In the genomic region with DNA sequence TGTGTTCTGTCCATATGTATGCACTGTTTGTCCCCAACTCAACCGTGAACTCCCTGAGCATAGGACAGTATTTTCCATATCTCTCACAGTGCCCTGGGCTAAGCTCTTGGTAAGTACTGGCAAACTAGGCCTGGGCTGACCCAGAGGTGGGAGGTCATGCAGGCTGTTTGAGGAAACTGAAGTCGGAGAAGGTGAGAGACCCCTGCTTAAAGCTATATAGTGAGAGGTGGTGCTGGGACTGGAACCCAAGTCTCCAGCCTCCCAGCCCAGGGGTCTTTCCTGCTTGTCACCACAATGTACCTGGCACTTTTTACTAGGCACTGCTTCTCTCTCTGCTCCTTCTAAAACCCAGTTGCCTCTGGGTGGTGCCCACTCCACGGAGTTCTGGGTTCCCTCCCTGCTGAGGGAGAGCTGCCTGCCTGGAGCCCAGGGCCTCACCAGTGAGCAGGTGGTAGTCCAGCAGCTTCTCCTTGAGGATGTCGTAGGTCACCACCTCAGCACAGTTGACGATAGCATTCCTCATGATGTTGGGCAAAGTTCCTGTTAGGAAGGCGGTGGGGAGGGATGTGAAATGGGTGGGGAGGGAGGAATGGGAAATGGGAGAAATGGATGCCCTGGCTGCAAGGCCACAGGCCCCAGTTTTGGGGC, we compare ENCODE assay signal across 24 cellular contexts. TPM values are rescaled to one million over a fixed set of nuclear protein-coding genes. Genes with fewer than 3 reads are reported as not detected.
DNase-seq lines count a peak whose midpoint lies in the region; ATAC-seq and TF ChIP-seq lines count a peak whose summit lies in the region.
"Had no signal": no experiment of that assay in that cellular context is flagged by ENCODE, and none has a peak within 500 bp of the region (broad histone marks: within the 10 kb centered on the region; RNA-seq: fewer than 3 reads in every experiment).

No MANE protein-coding gene starts in this region.

- H3K27me3 ChIP-seq in CD4-positive, CD25-positive, alpha-beta regulatory T cell (ENCODE audit: control insufficient read depth, insufficient read depth, low read length): no peaks in the 10 kb centered on the region
- H3K27me3 ChIP-seq in CD4-positive, alpha-beta memory T cell (ENCODE audit: insufficient read depth, low read length): no peaks in the 10 kb centered on the region
- H3K27me3 ChIP-seq: MG63 had no signal

- peaks cover 6% of the 10 kb centered on the region for H3K36me3 ChIP-seq in CD4-positive, CD25-positive, alpha-beta regulatory T cell (ENCODE audit: control insufficient read depth, insufficient read depth, low read length)
- no peaks in the 10 kb centered on the region for H3K36me3 ChIP-seq in CD4-positive, alpha-beta memory T cell (ENCODE audit: insufficient read depth, low read length)
- H3K36me3 ChIP-seq: MG63 had no signal

- H3K27ac Mint-ChIP-seq in CD4-positive, CD25-positive, alpha-beta regulatory T cell: peak overlapping the region; percentile 46 to 96 (median 94)
- peak overlapping the region; percentile 91 to 99 (median 97) for H3K27ac Mint-ChIP-seq in CD4-positive, alpha-beta memory T cell
- H3K27ac Mint-ChIP-seq in activated naive CD8-positive, alpha-beta T cell treated with anti-CD3 and anti-CD28 coated beads, Interleukin-2, amount 50 U/mL, for 24 hours: peak overlapping the region; percentile 52
- H3K27ac Mint-ChIP-seq in nephron progenitor cell (peak overlapping the region; percentile 59), osteocyte (ENCODE audit: unreplicated experiment) (no peak overlapping the region)

- POLR2A ChIA-PET in CD4-positive, alpha-beta memory T cell (lab: Charles Lee; ENCODE audit: partially characterized antibody): interaction anchor here (0.7 to 35.3 kb wide), 5 partner anchors 9 to 44 kb away, joined by 3 to 2221 read pairs (median 9); partner anchors contain the start of gene UCP2

- peak overlapping the region; percentile 82 for H3K27ac ChIP-seq in CD4-positive, CD25-positive, alpha-beta regulatory T cell (ENCODE audit: insufficient read depth, low read length, poor library complexity, severe bottlenecking)
- peak overlapping the region; percentile 60 for H3K27ac ChIP-seq in CD4-positive, alpha-beta memory T cell (ENCODE audit: low read depth, low read length)
- H3K27ac ChIP-seq: VCaP had no signal

- H3K36me3 Mint-ChIP-seq in CD4-positive, CD25-positive, alpha-beta regulatory T cell: peaks cover 31% of the 10 kb centered on the region
- peaks cover 20 to 24% of the 10 kb centered on the region in 2 donors for H3K36me3 Mint-ChIP-seq in CD4-positive, alpha-beta memory T cell
- peaks cover 4% of the 10 kb centered on the region for H3K36me3 Mint-ChIP-seq in activated naive CD8-positive, alpha-beta T cell treated with anti-CD3 and anti-CD28 coated beads, Interleukin-2, amount 50 U/mL, for 24 hours (ENCODE audit: low read depth)
- peaks cover 36% of the 10 kb centered on the region for H3K36me3 Mint-ChIP-seq in nephron progenitor cell (ENCODE audit: low read depth)
- peaks cover 9% of the 10 kb centered on the region for H3K36me3 Mint-ChIP-seq in osteocyte (ENCODE audit: unreplicated experiment)

- H3K9me3 ChIP-seq in CD4-positive, CD25-positive, alpha-beta regulatory T cell (ENCODE audit: control insufficient read depth in 2 of 2, low read length in 2 of 2): no peaks in the 10 kb centered on the region
- H3K9me3 ChIP-seq in CD4-positive, alpha-beta memory T cell (ENCODE audit: control insufficient read depth in 1 of 2, low read length in 2 of 2): no peaks in the 10 kb centered on the region
- H3K9me3 ChIP-seq: Caco-2, MG63 had no signal

- CTCF ChIA-PET in CD4-positive, alpha-beta memory T cell (lab: Charles Lee; ENCODE audit: partially characterized antibody): interaction anchor here (0.8 to 4.9 kb wide), 15 partner anchors 9 to 85 kb away, joined by 3 to 38 read pairs (median 5); partner anchors contain the start of gene UCP2

- peak overlapping the region in 2 of 4 donors; percentile 43 to 68 for H3K4me3 Mint-ChIP-seq in CD4-positive, CD25-positive, alpha-beta regulatory T cell
- peak overlapping the region in 2 of 8 donors; percentile 13 to 90 for H3K4me3 Mint-ChIP-seq in CD4-positive, alpha-beta memory T cell
- no peak overlapping the region for H3K4me3 Mint-ChIP-seq in activated naive CD8-positive, alpha-beta T cell treated with anti-CD3 and anti-CD28 coated beads, Interleukin-2, amount 50 U/mL, for 24 hours
- no peak overlapping the region for H3K4me3 Mint-ChIP-seq in nephron progenitor cell
- H3K4me3 Mint-ChIP-seq in osteocyte (ENCODE audit: unreplicated experiment): no peak overlapping the region

- H3K27me3 Mint-ChIP-seq in CD4-positive, CD25-positive, alpha-beta regulatory T cell: no peaks in the 10 kb centered on the region
- H3K27me3 Mint-ChIP-seq in CD4-positive, alpha-beta memory T cell: no peaks in the 10 kb centered on the region
- H3K27me3 Mint-ChIP-seq in activated naive CD8-positive, alpha-beta T cell treated with anti-CD3 and anti-CD28 coated beads, Interleukin-2, amount 50 U/mL, for 24 hours: no peaks in the 10 kb centered on the region
- H3K27me3 Mint-ChIP-seq in nephron progenitor cell (ENCODE audit: low read depth, poor library complexity) (peaks cover 4% of the 10 kb centered on the region), osteocyte (ENCODE audit: unreplicated experiment) (no peaks in the 10 kb centered on the region)
- H3K27me3 Mint-ChIP-seq: IgD-negative memory B cell, naive B cell had no signal

- H3K9me3 Mint-ChIP-seq in CD4-positive, CD25-positive, alpha-beta regulatory T cell: no peaks in the 10 kb centered on the region
- no peaks in the 10 kb centered on the region for H3K9me3 Mint-ChIP-seq in CD4-positive, alpha-beta memory T cell
- H3K9me3 Mint-ChIP-seq in activated naive CD8-positive, alpha-beta T cell treated with anti-CD3 and anti-CD28 coated beads, Interleukin-2, amount 50 U/mL, for 24 hours: no peaks in the 10 kb centered on the region
- no peaks in the 10 kb centered on the region for H3K9me3 Mint-ChIP-seq in nephron progenitor cell
- no peaks in the 10 kb centered on the region for H3K9me3 Mint-ChIP-seq in osteocyte (ENCODE audit: unreplicated experiment)
- H3K9me3 Mint-ChIP-seq: naive B cell had no signal

- ATAC-seq in CD4-positive, CD25-positive, alpha-beta regulatory T cell (ENCODE audit: low read depth in 2 of 2): no peak
- no peak for ATAC-seq in activated naive CD8-positive, alpha-beta T cell treated with anti-CD3 and anti-CD28 coated beads, Interleukin-2, amount 50 U/mL, for 24 hours
- no peak for ATAC-seq in HG02642 (IDR thresholded peaks at IDR 0.05; ENCODE audit: poor library complexity, unreplicated experiment)
- ATAC-seq: Right ventricle myocardium inferior had no signal

- H3K4me1 ChIP-seq in CD4-positive, CD25-positive, alpha-beta regulatory T cell (ENCODE audit: control insufficient read depth, insufficient read depth, low read length, poor library complexity, severe bottlenecking): peaks cover 52% of the 10 kb centered on the region
- peaks cover 71% of the 10 kb centered on the region for H3K4me1 ChIP-seq in CD4-positive, alpha-beta memory T cell (ENCODE audit: insufficient read depth, low read length)

- intact Hi-C loops in CD4-positive, alpha-beta memory T cell (cut with micrococcal nuclease): loop anchor here (2.0 kb wide), 1 partner anchor 29 kb away; no protein-coding TSS in a partner anchor

- H3K4me1 Mint-ChIP-seq in CD4-positive, CD25-positive, alpha-beta regulatory T cell: peaks cover 0 to 75% (median 48%) of the 10 kb centered on the region in 4 donors
- peaks cover 54 to 88% (median 70%) of the 10 kb centered on the region in 4 donors for H3K4me1 Mint-ChIP-seq in CD4-positive, alpha-beta memory T cell
- H3K4me1 Mint-ChIP-seq in activated naive CD8-positive, alpha-beta T cell treated with anti-CD3 and anti-CD28 coated beads, Interleukin-2, amount 50 U/mL, for 24 hours: peaks cover 72% of the 10 kb centered on the region
- H3K4me1 Mint-ChIP-seq in nephron progenitor cell: peaks cover 45% of the 10 kb centered on the region
- H3K4me1 Mint-ChIP-seq in osteocyte (ENCODE audit: unreplicated experiment): no peaks in the 10 kb centered on the region

- TF ChIP-seq CTCF in nephron progenitor cell (IDR thresholded peaks at IDR 0.05) (no peak), osteocyte (IDR thresholded peaks at IDR 0.05) (no peak)

- DNase-seq in CD4-positive, CD25-positive, alpha-beta regulatory T cell: no peak
- peak in 1 of 5 donors; percentile 27 for DNase-seq in CD4-positive, alpha-beta memory T cell
- DNase-seq in activated naive CD8-positive, alpha-beta T cell treated with anti-CD3 and anti-CD28 coated beads, Interleukin-2, amount 50 U/mL, for 24 hours: no peak
- DNase-seq in nephron progenitor cell (no peak), OCI-M1 (lab: John Stamatoyannopoulos, UW) (no peak), osteocyte (ENCODE audit: extremely low spot score, unreplicated experiment) (no peak)
- DNase-seq: activated effector memory CD4-positive, alpha-beta T cell treated with Interleukin-2 at 50 U/mL for 16 hours; GOT3; mesenchymal stem cell; MG63; naive B cell; NCI-H1436 treated with DMSO at 0.1 percent for 48 hours; NCI-H2171 treated with DMSO at 0.1 percent for 48 hours; NCI-H526 treated with DMSO at 0.1 percent for 48 hours; stimulated activated CD4-positive, alpha-beta T cell treated with anti-CD3 and anti-CD28 coated beads, Interleukin-1b, Interleukin-23, amount 100 ng/mL, for 48 hours; stimulated activated naive CD4-positive, alpha-beta T cell treated with Interleukin-2 at 50 U/mL for 16 hours; trophoblast cell had no signal

- H3K4me3 ChIP-seq in CD4-positive, CD25-positive, alpha-beta regulatory T cell (ENCODE audit: low read depth, low read length): peak overlapping the region; percentile 69
- no peak overlapping the region for H3K4me3 ChIP-seq in CD4-positive, alpha-beta memory T cell (ENCODE audit: low read length in 2 of 2)
- H3K4me3 ChIP-seq: MG63 had no signal

RNA-seq across cellular contexts. Expression of gene UCP3, which starts 4.7 kb away (rescaled TPM):
- total RNA-seq in CD4-positive, CD25-positive, alpha-beta regulatory T cell: 5.6 TPM
- polyA plus RNA-seq in CD4-positive, CD25-positive, alpha-beta regulatory T cell: under 1 TPM; 0.16 to 0.34 (median 0.24) TPM
- total RNA-seq in CD4-positive, alpha-beta memory T cell: 1 to 10 TPM; 4.8 to 6.3 TPM
- under 1 TPM; 0.54 to 0.66 TPM for polyA plus RNA-seq in CD4-positive, alpha-beta memory T cell
- total RNA-seq in osteocyte: 1.0 and 1.8 TPM in 2 replicates

RNA-seq across cellular contexts. Expression of gene UCP2, which starts 21.5 kb away (rescaled TPM):
- 850 TPM for total RNA-seq in CD4-positive, CD25-positive, alpha-beta regulatory T cell
- polyA plus RNA-seq in CD4-positive, CD25-positive, alpha-beta regulatory T cell: 1,000 to 10,000 TPM; 1,262 to 2,276 (median 1,740) TPM
- 100 to 1,000 TPM; 325 to 336 TPM for total RNA-seq in CD4-positive, alpha-beta memory T cell
- polyA plus RNA-seq in CD4-positive, alpha-beta memory T cell: 1,000 to 10,000 TPM in 1 of 2 donors, 100 to 1,000 TPM in 1; 910 to 1,459 TPM
- total RNA-seq in osteocyte: 26.4 and 31.8 TPM in 2 replicates

RNA-seq across cellular contexts. Expression of gene DNAJB13, which starts 53.3 kb away (rescaled TPM):
- total RNA-seq in CD4-positive, CD25-positive, alpha-beta regulatory T cell: not detected
- under 1 TPM in 2 of 4 donors, not detected in 2; 0.32 to 0.33 TPM for polyA plus RNA-seq in CD4-positive, CD25-positive, alpha-beta regulatory T cell
- under 1 TPM; 0.23 to 0.30 TPM for total RNA-seq in CD4-positive, alpha-beta memory T cell
- polyA plus RNA-seq in CD4-positive, alpha-beta memory T cell: under 1 TPM in 1 of 2 donors, not detected in 1; 0.53 TPM
- not detected in 2 replicates for total RNA-seq in osteocyte
- total RNA-seq: Daoy, glomerular endothelial cell, Right ventricle myocardium inferior had no signal
